9 cellular contexts compared by ENCODE assay signal in the genomic region with DNA sequence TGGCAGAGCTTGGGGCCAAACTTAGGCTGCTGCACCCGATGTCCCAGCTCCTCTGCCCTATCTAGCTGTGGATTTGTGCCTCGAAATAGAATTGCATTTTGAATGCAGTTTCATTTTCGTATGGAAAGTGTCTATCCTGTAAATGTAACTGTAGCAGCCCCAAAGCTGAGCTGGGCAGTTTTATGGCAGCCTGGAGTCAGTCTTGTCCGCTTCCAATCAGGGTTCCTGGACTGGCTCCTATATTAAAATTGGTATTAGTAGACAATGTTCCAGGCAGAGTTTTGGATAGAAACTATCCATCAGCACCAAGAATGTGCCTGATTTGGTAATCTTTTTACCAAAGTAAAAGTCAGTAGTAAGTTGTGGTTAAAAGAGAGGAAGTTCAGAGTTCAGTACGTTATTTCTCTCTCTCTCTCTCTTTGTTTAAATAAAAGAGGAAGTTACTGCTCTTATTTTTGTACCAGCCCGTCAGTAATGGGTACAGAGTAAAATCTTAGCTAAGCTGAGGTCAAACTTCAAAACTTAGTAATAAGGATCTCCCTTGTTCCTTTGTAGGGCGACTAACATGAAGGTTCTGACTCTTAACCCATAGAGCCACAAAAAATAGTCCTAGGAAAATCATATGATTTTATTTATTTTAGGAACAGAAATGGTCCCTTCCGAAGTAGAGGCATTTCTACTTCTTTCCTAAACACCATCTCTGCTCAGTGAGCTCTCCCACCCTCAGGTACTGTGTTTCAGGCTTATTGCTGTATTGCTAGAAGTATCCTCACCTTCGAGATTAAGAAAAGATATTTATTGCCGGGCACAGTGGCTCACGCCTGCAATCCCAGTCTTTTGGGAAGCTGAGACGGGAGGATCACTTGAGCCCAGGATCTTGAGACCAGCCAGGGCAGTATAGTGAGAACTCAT. TPM values are rescaled to one million over a fixed set of nuclear protein-coding genes. Genes with fewer than 3 reads are reported as not detected.
DNase-seq lines count a peak whose midpoint lies in the region; ATAC-seq lines count a peak whose summit lies in the region.
"Had no signal": no experiment of that assay in that cellular context is flagged by ENCODE, and none has a peak within 500 bp of the region (broad histone marks: within the 10 kb centered on the region; RNA-seq: fewer than 3 reads in every experiment).

No MANE protein-coding gene starts in this region.

- ATAC-seq in GM18858 (IDR thresholded peaks at IDR 0.05; ENCODE audit: unreplicated experiment), result peak; percentile 63
- ATAC-seq in HG02642 (IDR thresholded peaks at IDR 0.05; ENCODE audit: poor library complexity, unreplicated experiment), result peak; percentile 80
- peak; percentile 90 for ATAC-seq in left colon

- intact Hi-C loops in left colon (cut with DNase I, micrococcal nuclease), result no loop called here

- DNase-seq in NOMO-1 (lab: John Stamatoyannopoulos, UW; ENCODE audit: unreplicated experiment in 2 of 2), result peak; percentile 64 to 97
- peak; percentile 25 to 30 for DNase-seq in left colon
- no peak for DNase-seq in NCI-H526 treated with DMSO at 0.1 percent for 48 hours (lab: John Stamatoyannopoulos, UW)
- DNase-seq in activated gamma-delta T cell treated with Interleukin-2 at 50 U/mL for 16 hours, result no peak
- DNase-seq in amygdala (lab: John Stamatoyannopoulos, UW), result no peak
- no peak for DNase-seq in NK-92 (lab: John Stamatoyannopoulos, UW; ENCODE audit: unreplicated experiment)

RNA-seq across cellular contexts. Expression of gene PRKCB, which starts 28.0 kb away (rescaled TPM):
- total RNA-seq in left colon, result 1 to 10 TPM; 3.8 to 7.3 TPM
- total RNA-seq: glomerular endothelial cell had no signal

Comparison
In these comparisons a context has a peak if more than half of its experiments do, and no peak if none do; other contexts are left out.
1. DNase-seq: peak in NOMO-1 (2 of 2) and left colon (2 of 2); none in NCI-H526 treated with DMSO at 0.1 percent for 48 hours (single experiment), activated gamma-delta T cell treated with Interleukin-2 at 50 U/mL for 16 hours (single experiment), amygdala (0 of 56) and NK-92 (single experiment).
2. Peak in every context shown above with its lines, with median percentiles within 50 percentile points of each other: ATAC-seq.